Comparison of ENCODE assay signal across 1 cellular context in the genomic region with DNA sequence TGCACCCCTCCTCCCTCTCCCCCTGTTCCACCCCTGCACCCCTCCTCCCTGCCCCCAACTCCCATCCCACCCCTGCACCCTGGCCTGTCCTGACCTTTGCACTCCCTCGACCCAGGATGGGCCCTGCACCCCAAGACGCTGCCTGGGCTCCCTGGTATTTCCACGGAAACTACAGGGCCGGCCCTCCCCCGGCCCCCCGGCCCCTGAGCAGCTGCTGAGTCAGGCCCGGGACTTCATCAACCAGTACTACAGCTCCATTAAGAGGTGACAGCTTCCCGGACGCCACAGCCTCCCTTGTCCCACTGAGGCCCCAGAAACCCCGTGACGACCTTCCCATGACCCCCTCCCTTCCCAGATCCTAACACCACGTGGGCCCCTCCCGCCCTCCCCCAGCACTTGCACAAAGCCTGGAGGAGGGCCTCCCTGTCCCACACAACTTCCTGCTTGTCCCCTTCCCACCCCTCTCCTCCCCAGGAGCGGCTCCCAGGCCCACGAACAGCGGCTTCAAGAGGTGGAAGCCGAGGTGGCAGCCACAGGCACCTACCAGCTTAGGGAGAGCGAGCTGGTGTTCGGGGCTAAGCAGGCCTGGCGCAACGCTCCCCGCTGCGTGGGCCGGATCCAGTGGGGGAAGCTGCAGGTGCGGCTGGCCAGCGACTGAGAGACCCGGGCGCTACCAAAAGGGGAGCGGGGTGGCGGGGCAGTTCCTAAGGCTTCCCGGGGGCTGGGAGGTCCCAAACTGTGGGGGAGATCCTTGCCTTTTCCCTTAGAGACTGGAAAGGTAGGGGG.
A peak's percentile ranks its signal among the peaks of the same experiment; 100 is the strongest.
TF ChIP-seq lines count a peak whose summit lies in the region.

No MANE protein-coding gene starts in this region.

TF ChIP-seq in K562, 482 proteins besides CTCF, POLR2A, EP300 and RAD21 (continued from another document and continues in another):
- TF ChIP-seq FIP1L1 (IDR thresholded peaks at IDR 0.05; ENCODE audit: low read depth, low read length, poor library complexity, severe bottlenecking) (no peak), ZNF668 (CRISPR knock-in tag; IDR thresholded peaks at IDR 0.05) (no peak), ZBED1 (IDR thresholded peaks at IDR 0.05) (no peak), ZNF23 (CRISPR knock-in tag; IDR thresholded peaks at IDR 0.05) (no peak), TCF7L2 (IDR thresholded peaks at IDR 0.05; ENCODE audit: low read depth, low read length) (no peak), ZNF780A (CRISPR knock-in tag; IDR thresholded peaks at IDR 0.05) (no peak), RB1 (IDR thresholded peaks at IDR 0.05; ENCODE audit: low read depth) (0 out of 2 replicates have a peak, but pooled peaks have one; percentile 20), MTA2 (IDR thresholded peaks at IDR 0.05; ENCODE audit: low read depth) (no peak), SPI1 (IDR thresholded peaks at IDR 0.05; ENCODE audit: borderline replicate concordance, low read depth, low read length) (no peak), ZFPM2 (CRISPR knock-in tag; IDR thresholded peaks at IDR 0.05) (no peak), DACH1 (IDR thresholded peaks at IDR 0.05; ENCODE audit: partially characterized antibody) (no peak), MCM7 (IDR thresholded peaks at IDR 0.05) (no peak), ZNF717 (CRISPR knock-in tag; IDR thresholded peaks at IDR 0.05) (no peak), SMAD1 (IDR thresholded peaks at IDR 0.05; ENCODE audit: low read depth, low read length, partially characterized antibody) (no peak), RFX7 (CRISPR knock-in tag; IDR thresholded peaks at IDR 0.05) (no peak), KLF16 (IDR thresholded peaks at IDR 0.05) (no peak), TAF1 (IDR thresholded peaks at IDR 0.05; ENCODE audit: control insufficient read depth, extremely low read depth, insufficient read depth, low read length, severe bottlenecking) (peak; percentile 10), ARHGAP35 (IDR thresholded peaks at IDR 0.05; ENCODE audit: partially characterized antibody) (no peak), MAFK (IDR thresholded peaks at IDR 0.05; ENCODE audit: low read length) (no peak), DDX20 (tag; IDR thresholded peaks at IDR 0.05; ENCODE audit: low read depth) (no peak), FOXJ2 (tag; IDR thresholded peaks at IDR 0.05) (no peak), ZNF79 (CRISPR knock-in tag; IDR thresholded peaks at IDR 0.05; ENCODE audit: low read depth) (no peak), ZNF217 (CRISPR knock-in tag; IDR thresholded peaks at IDR 0.05) (no peak), STAG1 (CRISPR knock-in tag; IDR thresholded peaks at IDR 0.05; ENCODE audit: borderline replicate concordance) (no peak), CCNT2 (IDR thresholded peaks at IDR 0.05; ENCODE audit: borderline replicate concordance, extremely low read depth, insufficient read length, low read depth, low read length) (no peak), RBM25 (IDR thresholded peaks at IDR 0.05; ENCODE audit: low read depth, low read length, severe bottlenecking) (no peak), CTBP1 (IDR thresholded peaks at IDR 0.05; ENCODE audit: borderline replicate concordance) (no peak; the same call in 1 of the 2 replicates), XRCC5 (IDR thresholded peaks at IDR 0.05; ENCODE audit: low read depth, low read length) (no peak), KLF6 (CRISPR knock-in tag; IDR thresholded peaks at IDR 0.05; ENCODE audit: borderline replicate concordance) (no peak), POLR2G (IDR thresholded peaks at IDR 0.05; ENCODE audit: low read depth, low read length) (peak; percentile 64; the same call in 1 of the 2 replicates), ZSCAN29 (IDR thresholded peaks at IDR 0.05) (no peak), FOXA3 (CRISPR knock-in tag; conservative IDR thresholded peaks at IDR 0.05 in 1 of 2, IDR thresholded peaks at IDR 0.05 in 1 of 2) (no peak)
- TF ChIP-seq, protein P1, sequence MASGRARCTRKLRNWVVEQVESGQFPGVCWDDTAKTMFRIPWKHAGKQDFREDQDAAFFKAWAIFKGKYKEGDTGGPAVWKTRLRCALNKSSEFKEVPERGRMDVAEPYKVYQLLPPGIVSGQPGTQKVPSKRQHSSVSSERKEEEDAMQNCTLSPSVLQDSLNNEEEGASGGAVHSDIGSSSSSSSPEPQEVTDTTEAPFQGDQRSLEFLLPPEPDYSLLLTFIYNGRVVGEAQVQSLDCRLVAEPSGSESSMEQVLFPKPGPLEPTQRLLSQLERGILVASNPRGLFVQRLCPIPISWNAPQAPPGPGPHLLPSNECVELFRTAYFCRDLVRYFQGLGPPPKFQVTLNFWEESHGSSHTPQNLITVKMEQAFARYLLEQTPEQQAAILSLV (tag; IDR thresholded peaks at IDR 0.05) = no peak
- TF ChIP-seq, protein P2, sequence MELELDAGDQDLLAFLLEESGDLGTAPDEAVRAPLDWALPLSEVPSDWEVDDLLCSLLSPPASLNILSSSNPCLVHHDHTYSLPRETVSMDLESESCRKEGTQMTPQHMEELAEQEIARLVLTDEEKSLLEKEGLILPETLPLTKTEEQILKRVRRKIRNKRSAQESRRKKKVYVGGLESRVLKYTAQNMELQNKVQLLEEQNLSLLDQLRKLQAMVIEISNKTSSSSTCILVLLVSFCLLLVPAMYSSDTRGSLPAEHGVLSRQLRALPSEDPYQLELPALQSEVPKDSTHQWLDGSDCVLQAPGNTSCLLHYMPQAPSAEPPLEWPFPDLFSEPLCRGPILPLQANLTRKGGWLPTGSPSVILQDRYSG (tag; conservative IDR thresholded peaks at IDR 0.05; ENCODE audit: low read depth) = no peak
- TF ChIP-seq, protein P3, sequence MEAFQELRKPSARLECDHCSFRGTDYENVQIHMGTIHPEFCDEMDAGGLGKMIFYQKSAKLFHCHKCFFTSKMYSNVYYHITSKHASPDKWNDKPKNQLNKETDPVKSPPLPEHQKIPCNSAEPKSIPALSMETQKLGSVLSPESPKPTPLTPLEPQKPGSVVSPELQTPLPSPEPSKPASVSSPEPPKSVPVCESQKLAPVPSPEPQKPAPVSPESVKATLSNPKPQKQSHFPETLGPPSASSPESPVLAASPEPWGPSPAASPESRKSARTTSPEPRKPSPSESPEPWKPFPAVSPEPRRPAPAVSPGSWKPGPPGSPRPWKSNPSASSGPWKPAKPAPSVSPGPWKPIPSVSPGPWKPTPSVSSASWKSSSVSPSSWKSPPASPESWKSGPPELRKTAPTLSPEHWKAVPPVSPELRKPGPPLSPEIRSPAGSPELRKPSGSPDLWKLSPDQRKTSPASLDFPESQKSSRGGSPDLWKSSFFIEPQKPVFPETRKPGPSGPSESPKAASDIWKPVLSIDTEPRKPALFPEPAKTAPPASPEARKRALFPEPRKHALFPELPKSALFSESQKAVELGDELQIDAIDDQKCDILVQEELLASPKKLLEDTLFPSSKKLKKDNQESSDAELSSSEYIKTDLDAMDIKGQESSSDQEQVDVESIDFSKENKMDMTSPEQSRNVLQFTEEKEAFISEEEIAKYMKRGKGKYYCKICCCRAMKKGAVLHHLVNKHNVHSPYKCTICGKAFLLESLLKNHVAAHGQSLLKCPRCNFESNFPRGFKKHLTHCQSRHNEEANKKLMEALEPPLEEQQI (IDR thresholded peaks at IDR 0.05) = no peak
- TF ChIP-seq, protein P4, sequence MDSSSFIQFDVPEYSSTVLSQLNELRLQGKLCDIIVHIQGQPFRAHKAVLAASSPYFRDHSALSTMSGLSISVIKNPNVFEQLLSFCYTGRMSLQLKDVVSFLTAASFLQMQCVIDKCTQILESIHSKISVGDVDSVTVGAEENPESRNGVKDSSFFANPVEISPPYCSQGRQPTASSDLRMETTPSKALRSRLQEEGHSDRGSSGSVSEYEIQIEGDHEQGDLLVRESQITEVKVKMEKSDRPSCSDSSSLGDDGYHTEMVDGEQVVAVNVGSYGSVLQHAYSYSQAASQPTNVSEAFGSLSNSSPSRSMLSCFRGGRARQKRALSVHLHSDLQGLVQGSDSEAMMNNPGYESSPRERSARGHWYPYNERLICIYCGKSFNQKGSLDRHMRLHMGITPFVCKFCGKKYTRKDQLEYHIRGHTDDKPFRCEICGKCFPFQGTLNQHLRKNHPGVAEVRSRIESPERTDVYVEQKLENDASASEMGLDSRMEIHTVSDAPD (CRISPR knock-in tag; IDR thresholded peaks at IDR 0.05) = no peak
- TF ChIP-seq, protein P5, sequence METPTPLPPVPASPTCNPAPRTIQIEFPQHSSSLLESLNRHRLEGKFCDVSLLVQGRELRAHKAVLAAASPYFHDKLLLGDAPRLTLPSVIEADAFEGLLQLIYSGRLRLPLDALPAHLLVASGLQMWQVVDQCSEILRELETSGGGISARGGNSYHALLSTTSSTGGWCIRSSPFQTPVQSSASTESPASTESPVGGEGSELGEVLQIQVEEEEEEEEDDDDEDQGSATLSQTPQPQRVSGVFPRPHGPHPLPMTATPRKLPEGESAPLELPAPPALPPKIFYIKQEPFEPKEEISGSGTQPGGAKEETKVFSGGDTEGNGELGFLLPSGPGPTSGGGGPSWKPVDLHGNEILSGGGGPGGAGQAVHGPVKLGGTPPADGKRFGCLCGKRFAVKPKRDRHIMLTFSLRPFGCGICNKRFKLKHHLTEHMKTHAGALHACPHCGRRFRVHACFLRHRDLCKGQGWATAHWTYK (CRISPR knock-in tag; IDR thresholded peaks at IDR 0.05) = peak; percentile 20; the same call in 1 of the 2 replicates
- TF ChIP-seq, protein P6, sequence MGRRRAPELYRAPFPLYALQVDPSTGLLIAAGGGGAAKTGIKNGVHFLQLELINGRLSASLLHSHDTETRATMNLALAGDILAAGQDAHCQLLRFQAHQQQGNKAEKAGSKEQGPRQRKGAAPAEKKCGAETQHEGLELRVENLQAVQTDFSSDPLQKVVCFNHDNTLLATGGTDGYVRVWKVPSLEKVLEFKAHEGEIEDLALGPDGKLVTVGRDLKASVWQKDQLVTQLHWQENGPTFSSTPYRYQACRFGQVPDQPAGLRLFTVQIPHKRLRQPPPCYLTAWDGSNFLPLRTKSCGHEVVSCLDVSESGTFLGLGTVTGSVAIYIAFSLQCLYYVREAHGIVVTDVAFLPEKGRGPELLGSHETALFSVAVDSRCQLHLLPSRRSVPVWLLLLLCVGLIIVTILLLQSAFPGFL (CRISPR knock-in tag; IDR thresholded peaks at IDR 0.05) = no peak
- TF ChIP-seq, protein P7, sequence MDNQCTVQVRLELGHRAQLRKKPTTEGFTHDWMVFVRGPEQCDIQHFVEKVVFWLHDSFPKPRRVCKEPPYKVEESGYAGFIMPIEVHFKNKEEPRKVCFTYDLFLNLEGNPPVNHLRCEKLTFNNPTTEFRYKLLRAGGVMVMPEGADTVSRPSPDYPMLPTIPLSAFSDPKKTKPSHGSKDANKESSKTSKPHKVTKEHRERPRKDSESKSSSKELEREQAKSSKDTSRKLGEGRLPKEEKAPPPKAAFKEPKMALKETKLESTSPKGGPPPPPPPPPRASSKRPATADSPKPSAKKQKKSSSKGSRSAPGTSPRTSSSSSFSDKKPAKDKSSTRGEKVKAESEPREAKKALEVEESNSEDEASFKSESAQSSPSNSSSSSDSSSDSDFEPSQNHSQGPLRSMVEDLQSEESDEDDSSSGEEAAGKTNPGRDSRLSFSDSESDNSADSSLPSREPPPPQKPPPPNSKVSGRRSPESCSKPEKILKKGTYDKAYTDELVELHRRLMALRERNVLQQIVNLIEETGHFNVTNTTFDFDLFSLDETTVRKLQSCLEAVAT (IDR thresholded peaks at IDR 0.05) = no peak
- TF ChIP-seq, protein P8, sequence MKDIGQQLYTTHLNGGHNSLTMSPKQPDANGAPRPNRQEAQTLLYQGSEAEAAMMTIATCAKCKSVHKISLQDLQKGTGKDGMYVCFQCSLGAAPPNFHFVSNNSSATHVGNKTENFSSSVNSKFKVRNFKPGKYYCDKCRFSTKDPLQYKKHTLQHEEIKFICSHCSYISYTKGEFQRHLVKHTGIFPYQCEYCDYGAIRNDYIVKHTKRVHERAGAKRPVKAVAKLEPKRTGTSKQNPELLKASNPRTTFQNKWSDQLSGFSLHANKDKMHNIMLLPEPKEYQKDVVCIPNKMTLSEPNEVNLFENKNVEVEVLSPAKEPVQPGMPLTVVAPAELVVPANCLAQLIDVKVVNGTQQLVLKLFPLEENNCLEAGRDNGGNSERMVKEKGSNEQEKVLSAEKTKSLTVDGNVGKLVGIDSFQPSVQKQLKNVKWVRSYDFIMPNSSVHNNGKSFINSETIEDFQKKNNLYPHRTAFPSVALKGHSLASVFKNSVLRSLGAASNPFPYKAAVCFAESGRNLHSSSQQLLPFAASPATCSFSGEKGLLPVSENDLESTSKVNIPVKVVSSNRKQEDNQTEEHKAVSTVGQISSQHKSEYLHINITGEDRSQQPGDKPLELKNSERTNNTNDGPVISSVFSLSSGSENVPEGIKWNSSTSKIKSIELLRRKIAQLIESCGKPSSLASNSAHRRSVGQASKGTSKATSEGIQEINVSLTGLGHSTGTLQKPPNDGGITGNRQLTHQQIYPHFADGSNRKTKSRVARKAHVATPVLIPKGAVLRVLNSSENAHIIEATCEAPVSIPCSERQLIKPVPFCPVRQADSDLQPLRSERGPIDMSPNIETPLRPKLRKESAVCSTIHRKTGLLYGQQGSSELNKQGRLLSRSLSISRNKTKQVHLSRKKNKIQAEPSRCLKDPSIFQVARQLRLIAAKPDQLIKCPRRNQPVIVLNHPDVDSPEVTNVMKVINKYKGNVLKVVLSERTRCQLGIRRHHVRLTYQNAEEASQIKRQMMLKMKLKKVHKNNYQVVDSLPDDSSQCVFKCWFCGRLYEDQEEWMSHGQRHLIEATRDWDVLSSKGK (CRISPR knock-in tag; IDR thresholded peaks at IDR 0.05) = no peak
- TF ChIP-seq, protein P9, sequence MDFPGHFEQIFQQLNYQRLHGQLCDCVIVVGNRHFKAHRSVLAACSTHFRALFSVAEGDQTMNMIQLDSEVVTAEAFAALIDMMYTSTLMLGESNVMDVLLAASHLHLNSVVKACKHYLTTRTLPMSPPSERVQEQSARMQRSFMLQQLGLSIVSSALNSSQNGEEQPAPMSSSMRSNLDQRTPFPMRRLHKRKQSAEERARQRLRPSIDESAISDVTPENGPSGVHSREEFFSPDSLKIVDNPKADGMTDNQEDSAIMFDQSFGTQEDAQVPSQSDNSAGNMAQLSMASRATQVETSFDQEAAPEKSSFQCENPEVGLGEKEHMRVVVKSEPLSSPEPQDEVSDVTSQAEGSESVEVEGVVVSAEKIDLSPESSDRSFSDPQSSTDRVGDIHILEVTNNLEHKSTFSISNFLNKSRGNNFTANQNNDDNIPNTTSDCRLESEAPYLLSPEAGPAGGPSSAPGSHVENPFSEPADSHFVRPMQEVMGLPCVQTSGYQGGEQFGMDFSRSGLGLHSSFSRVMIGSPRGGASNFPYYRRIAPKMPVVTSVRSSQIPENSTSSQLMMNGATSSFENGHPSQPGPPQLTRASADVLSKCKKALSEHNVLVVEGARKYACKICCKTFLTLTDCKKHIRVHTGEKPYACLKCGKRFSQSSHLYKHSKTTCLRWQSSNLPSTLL (IDR thresholded peaks at IDR 0.05) = no peak
- TF ChIP-seq, protein P10, sequence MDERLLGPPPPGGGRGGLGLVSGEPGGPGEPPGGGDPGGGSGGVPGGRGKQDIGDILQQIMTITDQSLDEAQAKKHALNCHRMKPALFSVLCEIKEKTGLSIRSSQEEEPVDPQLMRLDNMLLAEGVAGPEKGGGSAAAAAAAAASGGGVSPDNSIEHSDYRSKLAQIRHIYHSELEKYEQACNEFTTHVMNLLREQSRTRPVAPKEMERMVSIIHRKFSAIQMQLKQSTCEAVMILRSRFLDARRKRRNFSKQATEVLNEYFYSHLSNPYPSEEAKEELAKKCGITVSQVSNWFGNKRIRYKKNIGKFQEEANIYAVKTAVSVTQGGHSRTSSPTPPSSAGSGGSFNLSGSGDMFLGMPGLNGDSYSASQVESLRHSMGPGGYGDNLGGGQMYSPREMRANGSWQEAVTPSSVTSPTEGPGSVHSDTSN (CRISPR knock-in tag; IDR thresholded peaks at IDR 0.05; ENCODE audit: low read depth) = no peak
- TF ChIP-seq, protein P10 (tag; conservative IDR thresholded peaks at IDR 0.05; ENCODE audit: low read depth) = no peak
